In the genomic region with DNA sequence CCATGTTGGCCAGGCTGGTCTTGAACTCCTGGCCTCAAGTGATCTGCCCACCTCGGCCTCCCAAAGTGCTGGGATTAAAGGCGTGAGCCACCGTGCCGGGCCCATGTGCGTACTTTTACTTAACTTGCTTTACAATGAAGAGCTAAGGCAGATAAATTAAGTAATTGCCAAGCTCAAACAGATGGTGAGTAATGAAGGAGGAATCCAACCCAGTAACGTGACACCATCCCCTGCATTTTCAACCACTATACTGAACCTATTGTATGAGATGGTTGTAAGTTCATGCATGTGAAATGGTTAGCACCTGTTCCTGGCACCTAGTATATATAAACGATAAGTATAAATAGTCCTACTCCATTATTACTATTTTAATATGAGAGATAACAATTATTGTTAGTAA, we compare ENCODE assay signal across 16 cellular contexts.
DNase-seq lines count a peak whose midpoint lies in the region; FAIRE-seq and TF ChIP-seq lines count a peak whose summit lies in the region.
"Had no signal": no experiment of that assay in that cellular context is flagged by ENCODE, and none has a peak within 500 bp of the region (broad histone marks: within the 10 kb centered on the region; RNA-seq: fewer than 3 reads in every experiment).

No MANE protein-coding gene starts in this region.

- POLR2A ChIA-PET in A673 (lab: Charles Lee; ENCODE audit: low non-redundant PET) = no interaction called here

- H3K27ac ChIP-seq in A673 (ENCODE audit: low read depth, low read length, poor library complexity, severe bottlenecking) = no peak overlapping the region
- H3K27ac ChIP-seq: Peyer's patch, vagina had no signal

- no peak overlapping the region for H3K4me3 ChIP-seq in A673 (ENCODE audit: low read depth, low read length, poor library complexity, severe bottlenecking)
- no peak overlapping the region for H3K4me3 ChIP-seq in bronchial epithelial cell (ENCODE audit: low read depth, low read length)
- H3K4me3 ChIP-seq: Peyer's patch, vagina had no signal

- H3K4me1 ChIP-seq in A673 (ENCODE audit: insufficient read depth, low read length, poor library complexity, severe bottlenecking) = no peaks in the 10 kb centered on the region
- H3K4me1 ChIP-seq: Peyer's patch, vagina had no signal

- TF ChIP-seq CTCF in A673 (conservative IDR thresholded peaks at IDR 0.05; ENCODE audit: low read depth, low read length) (no peak), bronchial epithelial cell (IDR thresholded peaks at IDR 0.05; ENCODE audit: insufficient read depth, low read length, severe bottlenecking) (no peak)

- no peak for TF ChIP-seq POLR2A in erythroblast (IDR thresholded peaks at IDR 0.05; ENCODE audit: low read length)

- H3K36me3 ChIP-seq in A673 (ENCODE audit: insufficient read depth, low read length, poor library complexity, severe bottlenecking) (no peaks in the 10 kb centered on the region), bronchial epithelial cell (ENCODE audit: control insufficient read depth, insufficient read depth, low read length) (no peaks in the 10 kb centered on the region)
- H3K36me3 ChIP-seq: Peyer's patch, vagina had no signal

- peak; percentile 38 for DNase-seq in A673 (ENCODE audit: low spot score)
- DNase-seq in HT1080 (ENCODE audit: low read depth) = peak; percentile 89
- peak; percentile 92 for DNase-seq in NCI-H82 (lab: John Stamatoyannopoulos, UW)
- peak; percentile 48 for DNase-seq in bronchial epithelial cell (ENCODE audit: low read depth)
- no peak for DNase-seq in erythroblast (lab: John Stamatoyannopoulos, UW)
- DNase-seq in GDM1 (lab: John Stamatoyannopoulos, UW) = no peak
- no peak for DNase-seq in GM19239 (ENCODE audit: insufficient read length, low spot score)
- no peak for DNase-seq in stimulated activated CD4-positive, alpha-beta T cell treated with anti-CD3 and anti-CD28 coated beads, Interleukin-4, amount 100 ng/mL, for 4 hours
- DNase-seq: activated CD4-positive, alpha-beta T cell treated with anti-CD3 and anti-CD28 coated beads for 36 hours; activated gamma-delta T cell treated with Interleukin-2 at 50 U/mL for 16 hours; aorta; CD4-positive, alpha-beta T cell; dermis blood vessel endothelial cell; Peyer's patch; T-helper 2 cell had no signal

- H3K9me3 ChIP-seq in A673 (ENCODE audit: low read depth, low read length, poor library complexity, severe bottlenecking) = no peaks in the 10 kb centered on the region
- H3K9me3 ChIP-seq: Peyer's patch, vagina had no signal

- intact Hi-C loops in A673 (cut with micrococcal nuclease; ENCODE audit: unreplicated experiment) = no loop called here

- CTCF ChIA-PET in A673 (lab: Charles Lee) = no interaction called here

- no peaks in the 10 kb centered on the region for H3K27me3 ChIP-seq in A673 (replicated peaks; ENCODE audit: insufficient read depth, low read depth, low read length, poor library complexity)
- no peaks in the 10 kb centered on the region for H3K27me3 ChIP-seq in bronchial epithelial cell (ENCODE audit: control insufficient read depth, insufficient read depth, low read length)
- H3K27me3 ChIP-seq: Peyer's patch, vagina had no signal

- FAIRE-seq in bronchial epithelial cell (lab: Jason Lieb, UNC) = no peak
- FAIRE-seq in GM19239 (lab: Jason Lieb, UNC) = no peak

- no TSS peak for BruUV-seq in A673 (replicated peaks; lab: Mats Ljungman, UMichigan)

Comparison
In these comparisons a context has a peak if more than half of its experiments do, and no peak if none do; other contexts are left out.
1. DNase-seq: peak in A673 (single experiment), HT1080 (single experiment), NCI-H82 (single experiment) and bronchial epithelial cell (single experiment); none in erythroblast (0 of 2), GDM1 (single experiment), GM19239 (single experiment) and stimulated activated CD4-positive, alpha-beta T cell treated with anti-CD3 and anti-CD28 coated beads, Interleukin-4, amount 100 ng/mL, for 4 hours (0 of 2).